Comparison of ENCODE assay signal across 8 cellular contexts in the genomic region with DNA sequence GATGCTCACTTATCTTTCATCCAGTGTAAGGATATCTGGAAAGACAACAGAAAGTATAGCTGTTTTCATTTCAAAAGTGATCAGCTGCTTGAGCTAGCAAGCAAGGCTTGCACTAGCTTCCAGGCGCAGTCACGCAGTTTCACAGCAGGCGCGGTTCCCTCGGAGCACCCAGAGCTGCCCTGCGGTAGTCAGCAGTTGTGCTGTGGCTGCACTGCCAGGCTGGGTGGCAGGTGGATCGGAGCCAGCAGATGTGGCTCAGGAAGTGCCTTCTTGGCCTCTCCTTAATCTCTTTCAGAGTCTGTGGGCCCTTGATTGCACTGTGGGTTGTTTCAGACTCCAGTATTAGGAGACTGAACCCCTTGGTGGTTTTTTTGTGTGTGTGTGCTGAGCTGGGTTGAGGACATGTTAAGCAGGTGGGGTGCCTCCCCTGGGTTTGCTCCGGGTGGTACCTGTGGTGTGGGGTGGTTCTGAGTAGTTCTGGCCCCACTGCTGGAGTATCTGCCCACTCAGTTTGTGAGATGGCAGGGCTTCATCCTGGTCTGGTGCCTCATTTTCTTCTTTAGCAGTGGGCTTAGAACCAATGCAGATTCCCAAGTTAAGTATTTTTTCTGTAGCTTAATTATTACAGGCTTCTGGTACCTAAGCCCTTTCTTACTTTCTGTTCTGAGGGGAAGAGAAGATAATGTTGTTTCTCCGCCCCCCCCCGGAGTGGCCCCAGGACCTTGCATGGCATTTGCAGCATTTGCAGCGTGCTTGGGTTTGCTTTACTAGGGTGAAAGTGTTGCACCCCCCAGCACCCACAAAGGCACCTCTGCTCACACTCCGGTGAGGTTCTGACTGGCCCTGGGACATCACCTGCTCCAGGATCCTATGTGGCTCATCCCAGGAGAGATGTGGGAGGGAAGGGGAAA. TPM values are rescaled to one million over a fixed set of nuclear protein-coding genes. Genes with fewer than 3 reads are reported as not detected.
DNase-seq lines count a peak whose midpoint lies in the region; ATAC-seq and TF ChIP-seq lines count a peak whose summit lies in the region.

No MANE protein-coding gene starts in this region.

- H3K36me3 ChIP-seq in CD8-positive, alpha-beta T cell (ENCODE audit: insufficient read depth, low read length), result no peaks in the 10 kb centered on the region
- no peaks in the 10 kb centered on the region for H3K36me3 ChIP-seq in right lobe of liver

- peaks cover 48% of the 10 kb centered on the region for H3K4me1 ChIP-seq in CD8-positive, alpha-beta T cell (ENCODE audit: insufficient read depth, low read length)
- peaks cover 0 to 52% (median 22%) of the 10 kb centered on the region in 4 donors for H3K4me1 ChIP-seq in right lobe of liver

- H3K9me3 ChIP-seq in CD8-positive, alpha-beta T cell (ENCODE audit: low read length), result no peaks in the 10 kb centered on the region
- no peaks in the 10 kb centered on the region for H3K9me3 ChIP-seq in right lobe of liver

- 59% methylated on average over 10 of the region's 12 CpGs for WGBS in right lobe of liver (ENCODE audit: insufficient coverage, low coverage, low lambda C conversion rate, missing lambda C conversion rate)

- peak; percentile 83 for ATAC-seq in CD8-positive, alpha-beta T cell
- ATAC-seq in HG03108 (IDR thresholded peaks at IDR 0.05; ENCODE audit: unreplicated experiment) (peak; percentile 17), right lobe of liver (peak; percentile 6 to 38 (median 28)), HG02588 (IDR thresholded peaks at IDR 0.05; ENCODE audit: unreplicated experiment) (no peak)
- ATAC-seq in activated CD4-positive, alpha-beta T cell treated with anti-CD3 and anti-CD28 coated beads for 36 hours, result peak; percentile 76

- H3K27me3 ChIP-seq in CD8-positive, alpha-beta T cell (ENCODE audit: insufficient read depth, low read length), result no peaks in the 10 kb centered on the region
- no peaks in the 10 kb centered on the region for H3K27me3 ChIP-seq in right lobe of liver

- TF ChIP-seq CTCF in CD8-positive, alpha-beta T cell (IDR thresholded peaks at IDR 0.05), result no peak
- no peak for TF ChIP-seq CTCF in right lobe of liver (IDR thresholded peaks at IDR 0.05)

- peaks cover 80% of the 10 kb centered on the region for H3K4me1 Mint-ChIP-seq in CD8-positive, alpha-beta T cell (ENCODE audit: low read depth)
- peaks cover 87% of the 10 kb centered on the region for H3K4me1 Mint-ChIP-seq in activated CD4-positive, alpha-beta T cell treated with anti-CD3 and anti-CD28 coated beads for 36 hours

- TF ChIP-seq POLR2A in right lobe of liver (IDR thresholded peaks at IDR 0.05), result no peak

- H3K36me3 Mint-ChIP-seq in CD8-positive, alpha-beta T cell, result peaks cover 39% of the 10 kb centered on the region
- peaks cover 19% of the 10 kb centered on the region for H3K36me3 Mint-ChIP-seq in activated CD4-positive, alpha-beta T cell treated with anti-CD3 and anti-CD28 coated beads for 36 hours (ENCODE audit: low read depth)

- intact Hi-C loops in CD8-positive, alpha-beta T cell (cut with DNase I, micrococcal nuclease), result loop anchor here in 1 of 2 experiments (1.0 kb wide), 1 partner anchor 14 kb away; no protein-coding TSS in a partner anchor
- intact Hi-C loops in activated CD4-positive, alpha-beta T cell treated with anti-CD3 and anti-CD28 coated beads for 36 hours (cut with DNase I, micrococcal nuclease), result loop anchor here (2.0 to 5.0 kb wide), 2 partner anchors 13 to 352 kb away; a partner anchor contains a TSS
- intact Hi-C loops in right lobe of liver (cut with DNase I), result no loop called here

- no peak overlapping the region for H3K27ac ChIP-seq in CD8-positive, alpha-beta T cell (ENCODE audit: low read depth, low read length)
- peak overlapping the region in 1 of 3 donors; percentile 1 for H3K27ac ChIP-seq in right lobe of liver

- no peaks in the 10 kb centered on the region for H3K9me3 Mint-ChIP-seq in CD8-positive, alpha-beta T cell
- H3K9me3 Mint-ChIP-seq in activated CD4-positive, alpha-beta T cell treated with anti-CD3 and anti-CD28 coated beads for 36 hours (ENCODE audit: low read depth), result no peaks in the 10 kb centered on the region

- H3K27ac Mint-ChIP-seq in CD8-positive, alpha-beta T cell, result peak overlapping the region; percentile 45
- peak overlapping the region; percentile 71 for H3K27ac Mint-ChIP-seq in activated CD4-positive, alpha-beta T cell treated with anti-CD3 and anti-CD28 coated beads for 36 hours

- POLR2A ChIA-PET in CD8-positive, alpha-beta T cell (lab: Charles Lee), result interaction anchor here (1.0 kb wide), 2 partner anchors 14 to 17 kb away, joined by 3 to 4 read pairs; a partner anchor contains a TSS
- POLR2A ChIA-PET in activated CD4-positive, alpha-beta T cell treated with anti-CD3 and anti-CD28 coated beads for 36 hours (lab: Charles Lee), result interaction anchor here (0.7 to 1.2 kb wide), 2 partner anchors 17 to 97 kb away, joined by 4 to 7 read pairs; a partner anchor contains a TSS

- no peaks in the 10 kb centered on the region for H3K27me3 Mint-ChIP-seq in CD8-positive, alpha-beta T cell (ENCODE audit: low read depth)
- no peaks in the 10 kb centered on the region for H3K27me3 Mint-ChIP-seq in activated CD4-positive, alpha-beta T cell treated with anti-CD3 and anti-CD28 coated beads for 36 hours

- CTCF ChIA-PET in CD8-positive, alpha-beta T cell (lab: Charles Lee), result interaction anchor here (0.9 to 4.4 kb wide), 2 partner anchors 10 to 13 kb away, joined by 3 to 14 read pairs; no protein-coding TSS in a partner anchor
- CTCF ChIA-PET in activated CD4-positive, alpha-beta T cell treated with anti-CD3 and anti-CD28 coated beads for 36 hours (lab: Charles Lee), result interaction anchor here (0.7 to 3.6 kb wide), 6 partner anchors 7 to 109 kb away, joined by 3 to 21 read pairs (median 4); no protein-coding TSS in a partner anchor

- peak in 4 of 7 experiments; percentile 25 to 68 (median 50) for DNase-seq in CD8-positive, alpha-beta T cell
- peak; percentile 75 for DNase-seq in activated CD4-positive, alpha-beta T cell treated with anti-CD3 and anti-CD28 coated beads for 36 hours
- peak in 1 of 3 donors; percentile 42 for DNase-seq in right lobe of liver
- no peak for DNase-seq in amniotic stem cell (lab: John Stamatoyannopoulos, UW)
- DNase-seq in NCI-H1436 (lab: John Stamatoyannopoulos, UW), result no peak
- no peak for DNase-seq in NCI-H2171 treated with DMSO at 0.1 percent for 48 hours (lab: John Stamatoyannopoulos, UW)

- peak overlapping the region; percentile 9 for H3K4me3 Mint-ChIP-seq in CD8-positive, alpha-beta T cell
- H3K4me3 Mint-ChIP-seq in activated CD4-positive, alpha-beta T cell treated with anti-CD3 and anti-CD28 coated beads for 36 hours, result peak overlapping the region; percentile 5

- H3K4me3 ChIP-seq in CD8-positive, alpha-beta T cell (ENCODE audit: low read depth, low read length), result no peak overlapping the region
- no peak overlapping the region for H3K4me3 ChIP-seq in right lobe of liver

RNA-seq across cellular contexts. Expression of a gene that starts 16.4 kb away (rescaled TPM):
- 10 to 100 TPM; 39.9 to 42.6 TPM for total RNA-seq in CD8-positive, alpha-beta T cell
- total RNA-seq in activated CD4-positive, alpha-beta T cell treated with anti-CD3 and anti-CD28 coated beads for 36 hours, result 10 to 100 TPM; 29.2 to 33.3 TPM
- 10 to 100 TPM in 4 of 6 experiments, 1 to 10 TPM in 2; 8.5 to 23.1 (median 13.2) TPM for total RNA-seq in right lobe of liver

Comparison
In these comparisons a context has a peak if more than half of its experiments do, and no peak if none do; other contexts are left out.
1. DNase-seq: peak in CD8-positive, alpha-beta T cell (4 of 7) and activated CD4-positive, alpha-beta T cell treated with anti-CD3 and anti-CD28 coated beads for 36 hours (single experiment); none in amniotic stem cell (single experiment), NCI-H1436 (single experiment) and NCI-H2171 treated with DMSO at 0.1 percent for 48 hours (single experiment).
2. intact Hi-C loops: an anchor here in activated CD4-positive, alpha-beta T cell treated with anti-CD3 and anti-CD28 coated beads for 36 hours (2.0 to 5.0 kb wide); none called in right lobe of liver.